ENCODE assay signal across 14 cellular contexts in the genomic region with DNA sequence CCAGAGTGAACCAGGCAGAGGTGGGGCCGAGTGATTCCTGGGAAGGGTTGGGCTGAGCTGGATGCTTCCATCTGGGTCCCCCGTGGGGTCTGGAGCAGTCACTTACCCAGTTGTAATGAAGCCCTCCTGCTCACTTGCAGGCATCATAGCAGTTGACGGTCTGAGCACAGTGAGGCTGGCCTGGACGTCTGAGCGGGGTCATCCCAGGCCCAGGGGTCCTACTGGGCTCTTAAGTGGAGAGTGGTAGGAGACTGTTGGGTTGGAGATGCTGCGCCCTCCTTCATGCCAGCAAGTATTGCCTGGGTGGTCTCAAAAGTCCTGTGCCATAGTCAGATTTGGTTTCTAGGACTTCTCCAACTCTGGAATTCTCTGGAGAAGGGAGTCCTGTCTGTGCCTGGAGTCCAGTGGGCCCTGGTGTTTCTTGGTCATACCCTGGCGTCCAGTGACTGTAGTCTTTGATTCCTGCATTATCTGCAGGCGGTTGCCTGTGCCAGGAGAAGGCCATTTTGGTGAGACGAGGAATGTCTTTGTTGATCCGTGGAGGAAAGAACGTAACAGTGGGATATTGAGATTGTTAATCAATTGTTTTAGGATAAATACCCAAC.
DNase-seq lines count a peak whose midpoint lies in the region; ATAC-seq and TF ChIP-seq lines count a peak whose summit lies in the region.
"Had no signal": no experiment of that assay in that cellular context is flagged by ENCODE, and none has a peak within 500 bp of the region (broad histone marks: within the 10 kb centered on the region; RNA-seq: fewer than 3 reads in every experiment).

No MANE protein-coding gene starts in this region.

- no TSS peak for BruUV-seq in PC-3 (replicated peaks; lab: Mats Ljungman, UMichigan)

- no peaks in the 10 kb centered on the region for H4K20me1 ChIP-seq in PC-3 (ENCODE audit: low read length)

- H3K9me3 ChIP-seq in PC-3 (ENCODE audit: low read length) (no peaks in the 10 kb centered on the region), endocrine pancreas (ENCODE audit: control insufficient read depth, low read length) (no peaks in the 10 kb centered on the region), muscle layer of colon (ENCODE audit: low read length) (no peaks in the 10 kb centered on the region)
- H3K9me3 ChIP-seq: psoas muscle had no signal

- TF ChIP-seq CTCF in PC-3 (conservative IDR thresholded peaks at IDR 0.05; ENCODE audit: low read depth, low read length) (no peak), foreskin fibroblast (IDR thresholded peaks at IDR 0.05; ENCODE audit: low read depth, low read length) (no peak)

- DNase-seq in PC-3: no peak
- DNase-seq in glomerular visceral epithelial cell (ENCODE audit: extremely low spot score): no peak
- no peak for DNase-seq in HK-2 (ENCODE audit: unreplicated experiment)
- DNase-seq in foreskin fibroblast: no peak
- DNase-seq: activated gamma-delta T cell treated with Interleukin-2 at 50 U/mL for 16 hours; CD4-positive, CD25-positive, alpha-beta regulatory T cell; mesendoderm; NCI-H1092 treated with DMSO at 0.1 percent for 48 hours; psoas muscle; stimulated activated CD4-positive, alpha-beta T cell treated with anti-CD3 and anti-CD28 coated beads, Interleukin-1b, Interleukin-23, amount 100 ng/mL, for 48 hours had no signal

- H3K4me2 ChIP-seq in PC-3 (ENCODE audit: low read length): peak overlapping the region; percentile 77

- H3K79me2 ChIP-seq in PC-3 (ENCODE audit: low read length): peaks cover 10% of the 10 kb centered on the region

- POLR2A ChIA-PET in PC-3 (lab: Charles Lee; ENCODE audit: unreplicated experiment): interaction anchor here (0.5 kb wide), 1 partner anchor 1202 kb away, joined by 20 read pairs; no protein-coding TSS in a partner anchor

- intact Hi-C loops in PC-3 (cut with micrococcal nuclease): no loop called here

- no peaks in the 10 kb centered on the region for H3K9me2 ChIP-seq in PC-3 (replicated peaks; ENCODE audit: low read length)

- H3K36me3 ChIP-seq in PC-3 (ENCODE audit: low read depth, low read length): no peaks in the 10 kb centered on the region
- no peaks in the 10 kb centered on the region for H3K36me3 ChIP-seq in endocrine pancreas (ENCODE audit: control insufficient read depth, insufficient read depth, low read length)
- peaks cover 5% of the 10 kb centered on the region for H3K36me3 ChIP-seq in muscle layer of colon (ENCODE audit: insufficient read depth, low read length)
- H3K36me3 ChIP-seq: brain microvascular endothelial cell had no signal

- H2AFZ ChIP-seq in PC-3 (ENCODE audit: low read length): no peak overlapping the region

- no peak for ATAC-seq in PC-3

- H3K4me1 ChIP-seq in PC-3 (ENCODE audit: insufficient read depth, low read length) (peaks cover 27% of the 10 kb centered on the region), endocrine pancreas (ENCODE audit: control insufficient read depth, insufficient read depth, low read length) (no peaks in the 10 kb centered on the region), muscle layer of colon (ENCODE audit: insufficient read depth, low read length) (peaks cover 21% of the 10 kb centered on the region)

- H3K27me3 ChIP-seq in PC-3 (ENCODE audit: low read length): no peaks in the 10 kb centered on the region
- H3K27me3 ChIP-seq in endocrine pancreas (ENCODE audit: control insufficient read depth, insufficient read depth, low read length): no peaks in the 10 kb centered on the region
- H3K27me3 ChIP-seq in muscle layer of colon (ENCODE audit: control insufficient read depth in 1 of 2, insufficient read depth in 2 of 2, low read length in 2 of 2): no peaks in the 10 kb centered on the region
- H3K27me3 ChIP-seq: brain microvascular endothelial cell had no signal

- H3K4me3 ChIP-seq in PC-3 (ENCODE audit: low read length): peak overlapping the region; percentile 49; the same call in 1 of the 2 replicates
- peak overlapping the region; percentile 62 for H3K4me3 ChIP-seq in endocrine pancreas (ENCODE audit: control insufficient read depth, insufficient read depth, low read length)
- H3K4me3 ChIP-seq in muscle layer of colon (ENCODE audit: low read depth in 1 of 2, low read length in 2 of 2): peak overlapping the region; percentile 43
- no peak overlapping the region for H3K4me3 ChIP-seq in foreskin fibroblast (ENCODE audit: low read depth in 1 of 2, low read length in 2 of 2)

- H3K27ac ChIP-seq in PC-3 (ENCODE audit: low read length) (no peak overlapping the region), muscle layer of colon (ENCODE audit: low read depth, low read length) (no peak overlapping the region), temporal lobe (ENCODE audit: low read depth, low read length) (peak overlapping the region; percentile 31)
- H3K27ac ChIP-seq: brain microvascular endothelial cell, psoas muscle had no signal

- H3F3A ChIP-seq in PC-3 (ENCODE audit: low read length, unreplicated experiment): no peaks in the 10 kb centered on the region

- H3K9ac ChIP-seq in PC-3 (ENCODE audit: low read length) (0 out of 2 replicates have a peak overlapping the region, but pooled peaks have one; percentile 5), endocrine pancreas (ENCODE audit: control insufficient read depth, insufficient read depth, low read length) (peak overlapping the region; percentile 16), muscle layer of colon (ENCODE audit: low read length) (no peak overlapping the region)

- CTCF ChIA-PET in PC-3 (lab: Charles Lee): interaction anchor here (0.7 to 1.6 kb wide), 4 partner anchors 43 to 742 kb away, joined by 3 to 8 read pairs (median 6); no protein-coding TSS in a partner anchor

Comparison
In these comparisons a context has a peak if more than half of its experiments do, and no peak if none do; other contexts are left out.
1. H3K4me3 ChIP-seq: peak in PC-3 (single experiment), endocrine pancreas (single experiment) and muscle layer of colon (2 of 2); none in foreskin fibroblast (0 of 2).